In the genomic region with DNA sequence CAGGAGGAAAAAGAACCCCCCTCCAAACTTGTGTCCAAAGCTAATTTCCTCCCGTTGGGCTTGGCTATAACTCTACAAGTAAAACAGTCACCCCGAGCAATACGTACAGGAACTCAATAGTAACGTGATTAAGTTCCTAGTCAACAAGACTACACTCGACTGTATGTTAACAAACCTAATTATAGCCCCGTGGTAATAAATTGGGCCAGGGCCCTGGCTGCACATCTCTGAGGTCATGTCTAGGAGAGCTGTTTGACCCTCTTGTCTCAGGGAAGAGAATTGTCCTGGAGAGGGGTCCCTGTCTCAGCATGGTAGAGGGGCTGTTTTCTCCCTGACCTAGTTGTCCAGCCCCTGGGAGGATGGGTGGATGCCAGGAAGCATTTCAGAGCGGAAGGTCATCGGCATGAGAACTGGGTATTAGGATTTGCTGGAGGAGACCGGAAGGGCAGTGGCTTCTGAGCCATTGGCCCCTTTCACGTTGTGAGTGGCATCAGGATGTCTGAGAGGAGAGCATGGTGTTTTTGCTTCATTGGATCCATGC, we compare ENCODE assay signal across 11 cellular contexts.
DNase-seq lines count a peak whose midpoint lies in the region; ATAC-seq and TF ChIP-seq lines count a peak whose summit lies in the region.
"Had no signal": no experiment of that assay in that cellular context is flagged by ENCODE, and none has a peak within 500 bp of the region (broad histone marks: within the 10 kb centered on the region; RNA-seq: fewer than 3 reads in every experiment).

No MANE protein-coding gene starts in this region.

- no peak overlapping the region for H2BK120ac ChIP-seq in H9 (ENCODE audit: low read depth, low read length, poor library complexity, severe bottlenecking)

- no peak overlapping the region for H3K27ac Mint-ChIP-seq in H9
- H3K27ac Mint-ChIP-seq: memory B cell had no signal

- H3K56ac ChIP-seq in H9 (ENCODE audit: insufficient read length, low read depth, low read length) = no peak overlapping the region

- no peak overlapping the region for H2BK15ac ChIP-seq in H9 (ENCODE audit: low read depth, low read length)

- no peak overlapping the region for H2AFZ ChIP-seq in H9 (ENCODE audit: low read length)
- no peak overlapping the region for H2AFZ ChIP-seq in hepatocyte

- no peak for TF ChIP-seq CTCF in H9 (conservative IDR thresholded peaks at IDR 0.05)
- no peak for TF ChIP-seq CTCF in hepatocyte (IDR thresholded peaks at IDR 0.05; ENCODE audit: poor library complexity)
- no peak for TF ChIP-seq CTCF in gastrocnemius medialis (IDR thresholded peaks at IDR 0.05 in 4 of 5, conservative IDR thresholded peaks at IDR 0.05 in 1 of 5)

- no peak overlapping the region for H3K27ac ChIP-seq in H9 (ENCODE audit: insufficient read length, low read depth, low read length)
- peak overlapping the region; percentile 71 for H3K27ac ChIP-seq in hepatocyte
- peak overlapping the region; percentile 87 to 92 (median 90) for H3K27ac ChIP-seq in gastrocnemius medialis

- H3K36me3 Mint-ChIP-seq in H9 (ENCODE audit: insufficient read depth in 1 of 3, low read depth in 3 of 3) = peaks cover 0 to 5% (median 3%) of the 10 kb centered on the region in 3 experiments; a peak in 3 of 7 replicates
- H3K36me3 Mint-ChIP-seq: memory B cell had no signal

- no peak overlapping the region for H3K14ac ChIP-seq in H9 (ENCODE audit: insufficient read depth, low read length)

- H2BK5ac ChIP-seq in H9 (ENCODE audit: insufficient read length, low read length) = no peak overlapping the region

- peaks cover 37% of the 10 kb centered on the region for H3K27me3 Mint-ChIP-seq in H9 (ENCODE audit: low read depth)

- no peak overlapping the region for H3K4me3 Mint-ChIP-seq in H9
- H3K4me3 Mint-ChIP-seq: memory B cell had no signal

- no peak overlapping the region for H3K4ac ChIP-seq in H9 (ENCODE audit: low read depth, low read length)

- peak overlapping the region; percentile 66 for H3K4me2 ChIP-seq in H9 (ENCODE audit: insufficient read depth, insufficient read length, low read length)
- H3K4me2 ChIP-seq in hepatocyte = peak overlapping the region; percentile 82

- peaks cover 5 to 6% of the 10 kb centered on the region in 2 experiments for H3K4me1 Mint-ChIP-seq in H9

- peak; percentile 57 to 63 for TF ChIP-seq POLR2A in gastrocnemius medialis (IDR thresholded peaks at IDR 0.05)

- H3K18ac ChIP-seq in H9 (ENCODE audit: insufficient read length, low read depth, low read length) = no peak overlapping the region

- H3K9me2 ChIP-seq in hepatocyte (replicated peaks; ENCODE audit: insufficient read depth) = no peaks in the 10 kb centered on the region

- H3K79me2 ChIP-seq in H9 (ENCODE audit: insufficient read depth, low read length) = no peaks in the 10 kb centered on the region
- no peaks in the 10 kb centered on the region for H3K79me2 ChIP-seq in hepatocyte

- ATAC-seq in gastrocnemius medialis (peak; percentile 82 to 84), HG03432 (IDR thresholded peaks at IDR 0.05; ENCODE audit: unreplicated experiment) (no peak), HG03097 (IDR thresholded peaks at IDR 0.05; ENCODE audit: low FRiP score, unreplicated experiment) (no peak), GM21723 (IDR thresholded peaks at IDR 0.05; ENCODE audit: unreplicated experiment) (no peak)

- intact Hi-C loops in gastrocnemius medialis (cut with DNase I; ENCODE audit: low total_unique reads) = loop anchor here (2.0 to 10.0 kb wide), 4 partner anchors 61 to 471 kb away; a partner anchor contains a TSS

- H3K4me3 ChIP-seq in adipocyte (ENCODE audit: low read length) = peak overlapping the region; percentile 79
- no peak overlapping the region for H3K4me3 ChIP-seq in hepatocyte
- H3K4me3 ChIP-seq in gastrocnemius medialis = peak overlapping the region; percentile 58 to 76 (median 64)

- H3K23me2 ChIP-seq in H9 (ENCODE audit: insufficient read length, low read depth, low read length, poor library complexity, severe bottlenecking) = peaks cover 7% of the 10 kb centered on the region

- no peak overlapping the region for H4K8ac ChIP-seq in H9 (replicated peaks; ENCODE audit: insufficient read length, low read depth, low read length)

- H3K9me3 ChIP-seq in H9 (ENCODE audit: control insufficient read depth, low read depth, low read length) = no peaks in the 10 kb centered on the region
- H3K9me3 ChIP-seq in adipocyte (ENCODE audit: control insufficient read depth, low read length) = peaks cover 4% of the 10 kb centered on the region
- H3K9me3 ChIP-seq in hepatocyte (ENCODE audit: low read depth) = no peaks in the 10 kb centered on the region
- H3K9me3 ChIP-seq in gastrocnemius medialis = no peaks in the 10 kb centered on the region

- H2AK5ac ChIP-seq in H9 (ENCODE audit: insufficient read length, low read length) = no peak overlapping the region

- DNase-seq in H9 = no peak
- DNase-seq in adipocyte (ENCODE audit: low read depth) = no peak
- DNase-seq in hepatocyte (ENCODE audit: low spot score) = no peak
- DNase-seq in gastrocnemius medialis = peak in 1 of 2 donors; percentile 68
- no peak for DNase-seq in cortex of kidney (lab: John Stamatoyannopoulos, UW)
- DNase-seq: activated CD8-positive, alpha-beta memory T cell treated with anti-CD3 and anti-CD28 coated beads, Interleukin-2, amount 50 U/mL, for 4 hours; COR-L47 had no signal

- H2BK20ac ChIP-seq in H9 (ENCODE audit: low read depth, low read length, poor library complexity, severe bottlenecking) = no peak overlapping the region

- no peaks in the 10 kb centered on the region for H3K36me3 ChIP-seq in adipocyte (ENCODE audit: control insufficient read depth, insufficient read depth, low read length, severe bottlenecking)
- no peaks in the 10 kb centered on the region for H3K36me3 ChIP-seq in hepatocyte (replicated peaks; ENCODE audit: insufficient read depth, low read depth)
- H3K36me3 ChIP-seq in gastrocnemius medialis = no peaks in the 10 kb centered on the region

- no peaks in the 10 kb centered on the region for H3K79me1 ChIP-seq in H9 (ENCODE audit: insufficient read depth, low read depth, low read length, poor library complexity, severe bottlenecking)

- H3K27me3 ChIP-seq in H9 (ENCODE audit: insufficient read depth, low read length) (peaks cover 3% of the 10 kb centered on the region; the same call in 1 of the 2 replicates), adipocyte (replicated peaks; ENCODE audit: control insufficient read depth, insufficient read depth, low read length) (peaks cover 11% of the 10 kb centered on the region), hepatocyte (no peaks in the 10 kb centered on the region), gastrocnemius medialis (no peaks in the 10 kb centered on the region)

- no peaks in the 10 kb centered on the region for H4K20me1 ChIP-seq in H9 (ENCODE audit: control insufficient read depth, insufficient read depth, insufficient read length)
- H4K20me1 ChIP-seq in hepatocyte (ENCODE audit: insufficient read depth, poor library complexity, severe bottlenecking) = no peaks in the 10 kb centered on the region

- H4K5ac ChIP-seq in H9 (ENCODE audit: insufficient read length, low read depth, low read length) = no peak overlapping the region

- H3K9me3 Mint-ChIP-seq in H9 = peaks cover 7 to 8% of the 10 kb centered on the region in 2 experiments; a peak in 4 of 5 replicates
- H3K9me3 Mint-ChIP-seq: memory B cell had no signal

- H3K4me1 ChIP-seq in H9 (ENCODE audit: insufficient read depth, low read length) (no peaks in the 10 kb centered on the region), adipocyte (ENCODE audit: control insufficient read depth, insufficient read depth, low read length) (peaks cover 12% of the 10 kb centered on the region), hepatocyte (ENCODE audit: insufficient read depth) (peaks cover 17% of the 10 kb centered on the region), gastrocnemius medialis (peaks cover 21 to 22% of the 10 kb centered on the region in 2 donors)

- in situ Hi-C loops in gastrocnemius medialis (cut with MboI; ENCODE audit: low sequenced_read_pairs in 4 of 4) = no loop called here

- H3K23ac ChIP-seq in H9 (ENCODE audit: insufficient read length, low read depth, low read length) = no peak overlapping the region

- H3K9ac ChIP-seq in H9 (ENCODE audit: extremely low read depth, insufficient read length, low read length) = no peak overlapping the region
- no peak overlapping the region for H3K9ac ChIP-seq in adipocyte (ENCODE audit: low read length)

- no peak overlapping the region for H3T11ph ChIP-seq in H9 (ENCODE audit: low read length)

- WGBS in H9 (ENCODE audit: extremely low coverage, insufficient read length, low lambda C conversion rate) = no CpG with 5 or more reads among the region's 10 CpGs
- WGBS in hepatocyte (ENCODE audit: low lambda C conversion rate, missing lambda C conversion rate) = 72% methylated on average over 10 of the region's 10 CpGs

- no peak overlapping the region for H4K91ac ChIP-seq in H9 (ENCODE audit: insufficient read length, low read depth, low read length)

- no peak overlapping the region for H2BK12ac ChIP-seq in H9 (ENCODE audit: insufficient read length, low read depth, low read length)

Comparison
In these comparisons a context has a peak if more than half of its experiments do, and no peak if none do; other contexts are left out.
1. ATAC-seq: peak in gastrocnemius medialis (2 of 2); none in HG03432 (single experiment), HG03097 (single experiment) and GM21723 (single experiment).